ENCODE assay signal across 1 cellular context in genomic region chr12:91845365-91845764, GRCh38.
TF ChIP-seq lines count a peak whose summit lies in the region.

No MANE protein-coding gene starts in this region.

TF ChIP-seq in K562, 482 proteins besides CTCF, POLR2A, EP300 and RAD21:
- TF ChIP-seq KHSRP (IDR thresholded peaks at IDR 0.05) = no peak
- TF ChIP-seq, protein P1, sequence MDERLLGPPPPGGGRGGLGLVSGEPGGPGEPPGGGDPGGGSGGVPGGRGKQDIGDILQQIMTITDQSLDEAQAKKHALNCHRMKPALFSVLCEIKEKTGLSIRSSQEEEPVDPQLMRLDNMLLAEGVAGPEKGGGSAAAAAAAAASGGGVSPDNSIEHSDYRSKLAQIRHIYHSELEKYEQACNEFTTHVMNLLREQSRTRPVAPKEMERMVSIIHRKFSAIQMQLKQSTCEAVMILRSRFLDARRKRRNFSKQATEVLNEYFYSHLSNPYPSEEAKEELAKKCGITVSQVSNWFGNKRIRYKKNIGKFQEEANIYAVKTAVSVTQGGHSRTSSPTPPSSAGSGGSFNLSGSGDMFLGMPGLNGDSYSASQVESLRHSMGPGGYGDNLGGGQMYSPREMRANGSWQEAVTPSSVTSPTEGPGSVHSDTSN (CRISPR knock-in tag; IDR thresholded peaks at IDR 0.05; ENCODE audit: low read depth) = no peak
- TF ChIP-seq, protein P1 (tag; conservative IDR thresholded peaks at IDR 0.05; ENCODE audit: low read depth) = 0 out of 2 replicates have a peak, but pooled peaks have one; percentile 33
